1 cellular context compared by ENCODE assay signal in genomic region chr9:71678999-71679398, GRCh38.
A peak's percentile ranks its signal among the peaks of the same experiment; 100 is the strongest.
TF ChIP-seq lines count a peak whose summit lies in the region.

No MANE protein-coding gene starts in this region.

TF ChIP-seq in HepG2, 621 proteins besides CTCF, POLR2A, EP300 and RAD21 (continued from another document):
- TF ChIP-seq IRF9 (CRISPR knock-in tag; IDR thresholded peaks at IDR 0.05; ENCODE audit: borderline replicate concordance) (no peak), TMF1 (CRISPR knock-in tag; IDR thresholded peaks at IDR 0.05; ENCODE audit: low read depth) (no peak), CC2D1A (CRISPR knock-in tag; IDR thresholded peaks at IDR 0.05) (no peak), ZNF574 (CRISPR knock-in tag; IDR thresholded peaks at IDR 0.05) (no peak), ZNF451 (CRISPR knock-in tag; IDR thresholded peaks at IDR 0.05) (no peak), TAF15 (IDR thresholded peaks at IDR 0.05; ENCODE audit: low read depth, low read length, poor library complexity, severe bottlenecking) (no peak), FOSL2 (CRISPR knock-in tag; IDR thresholded peaks at IDR 0.05) (0 out of 2 replicates have a peak, but pooled peaks have one; percentile 8), PCBP2 (optimal IDR thresholded peaks at IDR 0.05; ENCODE audit: low read depth, low read length, poor library complexity, severe bottlenecking) (no peak), KMT2A (CRISPR knock-in tag; IDR thresholded peaks at IDR 0.05) (no peak), CEBPB (IDR thresholded peaks at IDR 0.05; ENCODE audit: borderline replicate concordance, low read depth, low read length) (peak; percentile 59; the same call in 1 of the 2 replicates), RFX1 (IDR thresholded peaks at IDR 0.05) (peak; percentile 34), ZNF75D (CRISPR knock-in tag; IDR thresholded peaks at IDR 0.05; ENCODE audit: borderline replicate concordance) (no peak), ELF1 (CRISPR knock-in tag; IDR thresholded peaks at IDR 0.05) (no peak), CEBPG (CRISPR knock-in tag; IDR thresholded peaks at IDR 0.05) (peak; percentile 74), SIX4 (CRISPR knock-in tag; IDR thresholded peaks at IDR 0.05) (no peak), ZNF292 (CRISPR knock-in tag; IDR thresholded peaks at IDR 0.05; ENCODE audit: borderline replicate concordance, low read depth) (no peak), ZNF770 (CRISPR knock-in tag; IDR thresholded peaks at IDR 0.05) (no peak), SOX13 (IDR thresholded peaks at IDR 0.05) (no peak), SOX13 (CRISPR knock-in tag; conservative IDR thresholded peaks at IDR 0.05 in 1 of 2, IDR thresholded peaks at IDR 0.05 in 1 of 2) (no peak), TBP (CRISPR knock-in tag; IDR thresholded peaks at IDR 0.05) (no peak), FLYWCH1 (CRISPR knock-in tag; IDR thresholded peaks at IDR 0.05) (no peak), FOXA3 (CRISPR knock-in tag; IDR thresholded peaks at IDR 0.05) (0 out of 2 replicates have a peak, but pooled peaks have one; percentile 4), MTF1 (CRISPR knock-in tag; IDR thresholded peaks at IDR 0.05) (no peak), ZBTB44 (CRISPR knock-in tag; IDR thresholded peaks at IDR 0.05) (no peak), SMARCE1 (IDR thresholded peaks at IDR 0.05; ENCODE audit: borderline replicate concordance) (no peak), CREM (IDR thresholded peaks at IDR 0.05) (no peak), CREM (CRISPR knock-in tag; IDR thresholded peaks at IDR 0.05) (no peak), HNRNPH1 (optimal IDR thresholded peaks at IDR 0.05; ENCODE audit: low read depth, low read length) (no peak), ZNF362 (CRISPR knock-in tag; IDR thresholded peaks at IDR 0.05; ENCODE audit: borderline replicate concordance) (no peak), ARNT2 (CRISPR knock-in tag; IDR thresholded peaks at IDR 0.05; ENCODE audit: low read depth) (no peak), ZNF816 (CRISPR knock-in tag; IDR thresholded peaks at IDR 0.05; ENCODE audit: borderline replicate concordance) (no peak), REST (IDR thresholded peaks at IDR 0.05; ENCODE audit: borderline replicate concordance in 1 of 2, low read depth in 1 of 2, low read length in 2 of 2) (no peak), ZNF441 (CRISPR knock-in tag; IDR thresholded peaks at IDR 0.05; ENCODE audit: borderline replicate concordance) (no peak), ZNF10 (CRISPR knock-in tag; IDR thresholded peaks at IDR 0.05; ENCODE audit: borderline replicate concordance, low read depth) (no peak), ZNF761 (CRISPR knock-in tag; conservative IDR thresholded peaks at IDR 0.05) (no peak), PITX1 (CRISPR knock-in tag; IDR thresholded peaks at IDR 0.05) (no peak), ZNF781 (CRISPR knock-in tag; IDR thresholded peaks at IDR 0.05; ENCODE audit: borderline replicate concordance, not compliant biosample characterization) (no peak), SAFB2 (CRISPR knock-in tag; IDR thresholded peaks at IDR 0.05; ENCODE audit: borderline replicate concordance, low read depth) (no peak), ZNF83 (CRISPR knock-in tag; IDR thresholded peaks at IDR 0.05; ENCODE audit: borderline replicate concordance) (no peak), ATF4 (CRISPR knock-in tag; IDR thresholded peaks at IDR 0.05) (peak in 1 of 2 experiments; percentile 93; a peak in 2 of 4 replicates), ZNF710 (CRISPR knock-in tag; IDR thresholded peaks at IDR 0.05; ENCODE audit: borderline replicate concordance) (no peak), E2F2 (CRISPR knock-in tag; IDR thresholded peaks at IDR 0.05; ENCODE audit: borderline replicate concordance) (no peak), ZNF792 (CRISPR knock-in tag; IDR thresholded peaks at IDR 0.05) (no peak)
